In the genomic region with DNA sequence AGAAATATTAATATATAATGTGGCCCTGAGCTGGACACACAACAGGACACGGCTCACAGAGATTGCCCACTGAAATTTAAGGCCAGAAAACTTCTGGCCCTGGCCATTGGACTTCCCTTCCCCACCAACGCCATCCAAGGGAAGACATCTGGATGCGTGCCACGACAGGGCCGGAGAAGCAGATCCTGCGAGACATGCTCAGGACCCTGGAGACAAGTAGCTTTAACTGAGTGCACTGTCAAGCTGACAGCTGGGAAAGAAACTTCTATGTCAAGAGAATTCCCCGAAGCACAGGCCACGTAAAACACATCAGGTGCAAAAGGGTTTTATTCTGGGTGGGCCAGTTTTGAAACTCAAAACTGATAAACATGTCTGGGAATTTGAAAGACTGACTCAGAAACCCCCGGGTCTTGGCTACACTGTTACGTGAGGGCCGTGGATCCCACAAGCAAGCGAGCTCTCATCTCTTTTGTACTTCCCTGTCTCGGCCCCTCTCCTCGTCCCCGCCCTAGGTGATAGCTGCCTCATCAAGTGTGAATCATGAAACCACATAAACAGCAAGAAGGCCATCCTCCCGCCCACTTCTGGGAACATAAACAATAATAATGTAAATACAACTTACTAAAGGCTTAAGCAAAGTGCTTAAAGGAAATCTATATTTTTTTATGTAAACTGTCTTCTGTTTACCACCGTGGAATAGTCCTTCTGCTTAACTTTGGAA, we compare ENCODE assay signal across 2 cellular contexts.
TF ChIP-seq lines count a peak whose summit lies in the region.

No MANE protein-coding gene starts in this region.

TF ChIP-seq in A549, 52 proteins besides CTCF, POLR2A, EP300 and RAD21 (continued from another document):
- no peak for TF ChIP-seq MAX (IDR thresholded peaks at IDR 0.05)
- no peak for TF ChIP-seq CHD2 (IDR thresholded peaks at IDR 0.05; ENCODE audit: low read length, partially characterized antibody)
- no peak for TF ChIP-seq HMGXB4 (CRISPR knock-in tag; IDR thresholded peaks at IDR 0.05; ENCODE audit: borderline replicate concordance)
- no peak for TF ChIP-seq POLR2AphosphoS2 (conservative IDR thresholded peaks at IDR 0.05; ENCODE audit: low read length)
- TF ChIP-seq EHMT2 (IDR thresholded peaks at IDR 0.05; ENCODE audit: low read depth) = no peak
- TF ChIP-seq TFCP2L1 (CRISPR knock-in tag; IDR thresholded peaks at IDR 0.05) = no peak
- no peak for TF ChIP-seq NFE2L2 (conservative IDR thresholded peaks at IDR 0.05; ENCODE audit: low read length)

TF ChIP-seq in WTC11, 78 proteins besides CTCF, POLR2A, EP300 and RAD21:
- TF ChIP-seq PREB (CRISPR knock-in tag; IDR thresholded peaks at IDR 0.05; ENCODE audit: borderline replicate concordance) = no peak
- TF ChIP-seq ZSCAN18 (CRISPR knock-in tag; IDR thresholded peaks at IDR 0.05) = no peak
- TF ChIP-seq AR (CRISPR knock-in tag; IDR thresholded peaks at IDR 0.05) = no peak
- TF ChIP-seq, protein P1, sequence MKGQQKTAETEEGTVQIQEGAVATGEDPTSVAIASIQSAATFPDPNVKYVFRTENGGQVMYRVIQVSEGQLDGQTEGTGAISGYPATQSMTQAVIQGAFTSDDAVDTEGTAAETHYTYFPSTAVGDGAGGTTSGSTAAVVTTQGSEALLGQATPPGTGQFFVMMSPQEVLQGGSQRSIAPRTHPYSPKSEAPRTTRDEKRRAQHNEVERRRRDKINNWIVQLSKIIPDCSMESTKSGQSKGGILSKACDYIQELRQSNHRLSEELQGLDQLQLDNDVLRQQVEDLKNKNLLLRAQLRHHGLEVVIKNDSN (CRISPR knock-in tag; IDR thresholded peaks at IDR 0.05) = no peak
- no peak for TF ChIP-seq NR3C1 (CRISPR knock-in tag; conservative IDR thresholded peaks at IDR 0.05; ENCODE audit: low read depth)
- no peak for TF ChIP-seq MAX (CRISPR knock-in tag; IDR thresholded peaks at IDR 0.05)
- TF ChIP-seq SMAD3 (CRISPR knock-in tag; IDR thresholded peaks at IDR 0.05; ENCODE audit: borderline replicate concordance) = no peak
- TF ChIP-seq, protein P2, sequence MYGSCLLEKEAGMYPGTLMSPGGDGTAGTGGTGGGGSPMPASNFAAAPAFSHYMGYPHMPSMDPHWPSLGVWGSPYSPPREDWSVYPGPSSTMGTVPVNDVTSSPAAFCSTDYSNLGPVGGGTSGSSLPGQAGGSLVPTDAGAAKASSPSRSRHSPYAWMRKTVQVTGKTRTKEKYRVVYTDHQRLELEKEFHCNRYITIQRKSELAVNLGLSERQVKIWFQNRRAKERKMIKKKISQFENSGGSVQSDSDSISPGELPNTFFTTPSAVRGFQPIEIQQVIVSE (CRISPR knock-in tag; IDR thresholded peaks at IDR 0.05; ENCODE audit: borderline replicate concordance) = no peak
- TF ChIP-seq ZNF281 (CRISPR knock-in tag; IDR thresholded peaks at IDR 0.05) = no peak
- TF ChIP-seq ZNF138 (CRISPR knock-in tag; conservative IDR thresholded peaks at IDR 0.05) = no peak
- TF ChIP-seq ZNF512 (CRISPR knock-in tag; IDR thresholded peaks at IDR 0.05; ENCODE audit: borderline replicate concordance) = no peak
- TF ChIP-seq RELA (CRISPR knock-in tag; IDR thresholded peaks at IDR 0.05; ENCODE audit: borderline replicate concordance) = no peak
